Comparison of ENCODE assay signal across 8 cellular contexts in genomic region chr5:40688127-40688756, GRCh38. TPM values are rescaled to one million over a fixed set of nuclear protein-coding genes. Genes with fewer than 3 reads are reported as not detected.
DNase-seq lines count a peak whose midpoint lies in the region; ATAC-seq and TF ChIP-seq lines count a peak whose summit lies in the region.

No MANE protein-coding gene starts in this region.

- peak; percentile 91 for TF ChIP-seq CTCF in AG10803 (conservative IDR thresholded peaks at IDR 0.05; ENCODE audit: low read length)

- intact Hi-C loops in left colon (cut with DNase I, micrococcal nuclease): loop anchor here in 1 of 2 donors (5.0 to 10.0 kb wide), 3 partner anchors 741 to 1106 kb away; no protein-coding TSS in a partner anchor

- peaks cover 83% of the 10 kb centered on the region for H3K4me1 Mint-ChIP-seq in central memory CD8-positive, alpha-beta T cell

- H3K9me3 Mint-ChIP-seq in central memory CD8-positive, alpha-beta T cell: no peaks in the 10 kb centered on the region

- ATAC-seq in GM18907 (IDR thresholded peaks at IDR 0.05; ENCODE audit: unreplicated experiment) (peak; percentile 89), HG03139 (IDR thresholded peaks at IDR 0.05; ENCODE audit: unreplicated experiment) (peak; percentile 84), left colon (peak; percentile 77)
- peak; percentile 76 for ATAC-seq in central memory CD8-positive, alpha-beta T cell (replicated peaks; ENCODE audit: extremely low read depth, poor library complexity, severe bottlenecking)

- peak overlapping the region; percentile 99 for H3K4me3 Mint-ChIP-seq in central memory CD8-positive, alpha-beta T cell

- H3K27me3 Mint-ChIP-seq in central memory CD8-positive, alpha-beta T cell: no peaks in the 10 kb centered on the region

- peak overlapping the region; percentile 90 for H3K27ac Mint-ChIP-seq in central memory CD8-positive, alpha-beta T cell (ENCODE audit: low read depth)

- H3K36me3 Mint-ChIP-seq in central memory CD8-positive, alpha-beta T cell (ENCODE audit: insufficient read depth): peaks cover 60% of the 10 kb centered on the region

- DNase-seq in AG10803 (ENCODE audit: low read depth): peak; percentile 82
- DNase-seq in NCI-H2227 treated with DMSO at 0.1 percent for 48 hours (lab: John Stamatoyannopoulos, UW): peak; percentile 85
- DNase-seq in activated CD4-positive, CD25-positive, alpha-beta regulatory T cell (lab: John Stamatoyannopoulos, UW): peak; percentile 60 to 80 (median 64)
- DNase-seq in central memory CD8-positive, alpha-beta T cell (ENCODE audit: low spot score in 2 of 2): peak; percentile 79 to 82
- DNase-seq in left colon: peak; percentile 73 to 90
- DNase-seq in stimulated activated CD4-positive, alpha-beta T cell treated with anti-CD3 and anti-CD28 coated beads, Interleukin-2, amount 100 ng/mL, for 24 hours: peak; percentile 85 to 90

- no peak overlapping the region for H3K4me3 ChIP-seq in AG10803 (ENCODE audit: low read length)

RNA-seq across cellular contexts. Expression of gene PTGER4, which starts 8.5 kb away (rescaled TPM):
- total RNA-seq in left colon: 10 to 100 TPM; 56.7 to 58.2 TPM
